ENCODE assay signal across 8 cellular contexts in the genomic region with DNA sequence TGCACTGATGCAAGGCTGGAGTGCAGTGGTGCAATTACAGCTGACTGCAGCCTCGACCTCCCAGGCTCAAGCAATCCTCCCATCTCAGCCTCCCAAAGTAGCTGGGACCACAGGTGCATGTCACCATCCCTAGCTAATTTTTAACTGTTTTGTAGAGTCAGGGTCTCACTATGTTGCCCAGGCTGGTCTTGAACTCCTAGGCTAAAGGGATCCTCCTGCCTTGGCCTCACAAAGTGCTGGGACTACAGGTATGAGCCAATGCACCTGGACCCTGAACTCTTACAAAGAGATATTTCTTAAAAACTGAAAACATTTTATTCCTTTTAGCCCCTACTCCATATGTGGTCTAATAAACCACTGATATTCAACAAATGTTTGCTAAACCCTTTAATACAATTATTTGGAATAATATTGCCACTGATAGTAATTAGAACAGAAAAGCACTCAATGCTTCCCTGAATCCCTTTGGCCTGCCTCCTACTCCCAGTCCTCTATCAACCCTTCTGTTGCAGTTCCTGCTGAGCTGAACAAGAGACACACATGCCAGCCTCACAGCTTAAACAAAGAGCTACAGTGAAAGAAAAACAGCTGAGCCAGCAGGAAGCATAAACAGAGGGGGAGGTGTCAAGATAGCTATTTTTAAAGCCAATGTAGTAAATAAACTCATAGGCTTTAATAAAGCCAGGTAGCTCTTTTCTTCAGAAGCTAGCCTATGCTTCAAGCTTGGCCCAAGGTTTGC. TPM values are rescaled to one million over a fixed set of nuclear protein-coding genes. Genes with fewer than 3 reads are reported as not detected.
DNase-seq lines count a peak whose midpoint lies in the region; TF ChIP-seq lines count a peak whose summit lies in the region.
"Had no signal": no experiment of that assay in that cellular context is flagged by ENCODE, and none has a peak within 500 bp of the region (broad histone marks: within the 10 kb centered on the region; RNA-seq: fewer than 3 reads in every experiment).

No MANE protein-coding gene starts in this region.

- no peaks in the 10 kb centered on the region for H3K79me2 ChIP-seq in MM.1S (ENCODE audit: low read length)
- H3K79me2 ChIP-seq in GM23248 (ENCODE audit: insufficient read depth): no peaks in the 10 kb centered on the region

- no peaks in the 10 kb centered on the region for H3K27me3 ChIP-seq in MM.1S (replicated peaks; ENCODE audit: insufficient read depth, low read length)
- H3K27me3 ChIP-seq in suprapubic skin: no peaks in the 10 kb centered on the region
- no peaks in the 10 kb centered on the region for H3K27me3 ChIP-seq in ovary
- H3K27me3 ChIP-seq in GM23248 (replicated peaks; ENCODE audit: insufficient read depth): no peaks in the 10 kb centered on the region; the same call in 1 of the 2 replicates

- H3K27ac ChIP-seq in MM.1S (ENCODE audit: low read length) (peak overlapping the region; percentile 76), suprapubic skin (peak overlapping the region; percentile 10), ovary (no peak overlapping the region), GM23248 (no peak overlapping the region)

- H3F3A ChIP-seq in MM.1S (ENCODE audit: insufficient read depth, low read length) (peaks cover 14% of the 10 kb centered on the region), GM23248 (ENCODE audit: insufficient read depth) (peaks cover 7% of the 10 kb centered on the region)

- DNase-seq in MM.1S: peak; percentile 92
- peak; percentile 60 for DNase-seq in OCI-M1 (lab: John Stamatoyannopoulos, UW)
- peak; percentile 85 for DNase-seq in inferior parietal cortex (ENCODE audit: extremely low spot score)
- DNase-seq in suprapubic skin (ENCODE audit: low spot score in 2 of 2): no peak
- no peak for DNase-seq in ovary
- DNase-seq in GM03348 (ENCODE audit: low spot score): no peak
- no peak for DNase-seq in GM23248
- DNase-seq: activated gamma-delta T cell had no signal

- H4K20me1 ChIP-seq in MM.1S (ENCODE audit: insufficient read depth, low read length): no peaks in the 10 kb centered on the region
- no peaks in the 10 kb centered on the region for H4K20me1 ChIP-seq in GM23248 (ENCODE audit: insufficient read depth)

- no peak for TF ChIP-seq POLR2A in suprapubic skin (IDR thresholded peaks at IDR 0.05)
- no peak for TF ChIP-seq POLR2A in ovary (IDR thresholded peaks at IDR 0.05)

- H3K4me3 ChIP-seq in MM.1S (ENCODE audit: low read length) (peak overlapping the region; percentile 19; the same call in 1 of the 2 replicates), suprapubic skin (no peak overlapping the region), ovary (no peak overlapping the region), GM23248 (no peak overlapping the region)

- H3K4me2 ChIP-seq in MM.1S (ENCODE audit: low read depth, low read length) (peak overlapping the region; percentile 56), GM23248 (ENCODE audit: unreplicated experiment) (no peak overlapping the region)

- intact Hi-C loops in ovary (cut with DNase I): no loop called here

- no peaks in the 10 kb centered on the region for H3K36me3 ChIP-seq in MM.1S (replicated peaks; ENCODE audit: insufficient read depth, low read length)
- H3K36me3 ChIP-seq in suprapubic skin: no peaks in the 10 kb centered on the region
- no peaks in the 10 kb centered on the region for H3K36me3 ChIP-seq in ovary
- no peaks in the 10 kb centered on the region for H3K36me3 ChIP-seq in GM23248 (ENCODE audit: low read depth)

- 90% methylated on average over 1 of the region's 1 CpG for WGBS in suprapubic skin
- 81 to 92% (median 86%) methylated on average over 1 of the region's 1 CpG for WGBS in ovary, 3 donors
- 57 to 67% methylated on average over 1 of the region's 1 CpG for WGBS in GM23248 (ENCODE audit: low coverage in 1 of 2, low lambda C conversion rate in 2 of 2, missing lambda C conversion rate in 2 of 2), 2 experiments

- in situ Hi-C loops in GM23248 (cut with MboI): no loop called here

- peak overlapping the region; percentile 47 for H2AFZ ChIP-seq in MM.1S (ENCODE audit: low read length)
- H2AFZ ChIP-seq in GM23248: no peak overlapping the region

- no peaks in the 10 kb centered on the region for H3K9me3 ChIP-seq in MM.1S (replicated peaks; ENCODE audit: insufficient read depth, low read length)
- no peaks in the 10 kb centered on the region for H3K9me3 ChIP-seq in suprapubic skin
- H3K9me3 ChIP-seq in ovary: no peaks in the 10 kb centered on the region
- no peaks in the 10 kb centered on the region for H3K9me3 ChIP-seq in GM23248 (ENCODE audit: low read depth)

- no peaks in the 10 kb centered on the region for H3K9me2 ChIP-seq in MM.1S (replicated peaks; ENCODE audit: insufficient read depth, low read length)
- H3K9me2 ChIP-seq in GM23248 (ENCODE audit: insufficient read depth): no peaks in the 10 kb centered on the region

- H3K9ac ChIP-seq in MM.1S (ENCODE audit: low read length) (peak overlapping the region; percentile 18; the same call in 1 of the 2 replicates), GM23248 (no peak overlapping the region)

- TF ChIP-seq CTCF in MM.1S (IDR thresholded peaks at IDR 0.05; ENCODE audit: low read length): no peak
- no peak for TF ChIP-seq CTCF in suprapubic skin (IDR thresholded peaks at IDR 0.05)
- TF ChIP-seq CTCF in ovary (IDR thresholded peaks at IDR 0.05): no peak

- no peak for TF ChIP-seq EP300 in suprapubic skin (IDR thresholded peaks at IDR 0.05)
- no peak for TF ChIP-seq EP300 in ovary (IDR thresholded peaks at IDR 0.05)

- peaks cover 37% of the 10 kb centered on the region for H3K4me1 ChIP-seq in MM.1S (ENCODE audit: low read length)
- H3K4me1 ChIP-seq in suprapubic skin: peaks cover 14% of the 10 kb centered on the region
- H3K4me1 ChIP-seq in ovary (ENCODE audit: insufficient read depth): no peaks in the 10 kb centered on the region
- H3K4me1 ChIP-seq in GM23248 (ENCODE audit: insufficient read depth): peaks cover 8% of the 10 kb centered on the region; the same call in 1 of the 2 replicates

RNA-seq across cellular contexts. Expression of gene GNAI1, which starts 7.0 kb away (rescaled TPM):
- total RNA-seq in suprapubic skin (10 to 100 TPM; 64.9 to 87.9 (median 72.1) TPM), ovary (10 to 100 TPM; 14.9 to 51.0 (median 34.6) TPM)
- polyA plus RNA-seq in ovary (10 to 100 TPM; 26.1 to 36.6 TPM), GM23248 (2016; fragmentation: Nextera tagmentation; extraction: Ambion mirVana) (47.0 and 50.4 TPM in 2 replicates)
- total RNA-seq in GM23248 (2014; rRNA removed; shearing (Covaris generic)): 30.7 and 35.3 TPM in 2 replicates

Comparison
In these comparisons a context has a peak if more than half of its experiments do, and no peak if none do; other contexts are left out.
1. DNase-seq: peak in MM.1S (single experiment), OCI-M1 (single experiment) and inferior parietal cortex (single experiment); none in suprapubic skin (0 of 2), ovary (0 of 5), GM03348 (single experiment) and GM23248 (single experiment).
2. H3K27ac ChIP-seq: peak in MM.1S (single experiment) and suprapubic skin (single experiment); none in ovary (0 of 2) and GM23248 (single experiment).